ENCODE assay signal across 22 cellular contexts in the genomic region with DNA sequence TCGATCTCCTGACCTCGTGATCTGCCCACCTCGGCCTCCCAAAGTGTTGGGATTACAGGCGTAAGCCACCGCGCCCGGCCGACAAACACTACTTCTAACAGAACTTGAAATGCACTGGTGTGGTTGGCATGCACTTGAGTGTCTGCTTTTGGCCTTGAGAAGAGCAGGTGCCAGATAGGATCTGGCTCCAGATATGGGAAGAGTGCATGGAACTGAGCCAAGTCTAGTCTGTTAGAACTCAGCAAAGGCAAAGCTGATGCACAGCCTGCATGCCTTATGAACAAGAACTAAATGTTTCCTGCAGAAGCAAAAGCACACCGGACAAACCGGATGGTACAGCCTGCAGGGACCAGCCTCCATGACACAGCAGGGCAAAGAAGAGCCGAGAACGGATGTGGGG. TPM values are rescaled to one million over a fixed set of nuclear protein-coding genes. Genes with fewer than 3 reads are reported as not detected.
DNase-seq lines count a peak whose midpoint lies in the region; ATAC-seq and TF ChIP-seq lines count a peak whose summit lies in the region.
"Had no signal": no experiment of that assay in that cellular context is flagged by ENCODE, and none has a peak within 500 bp of the region (broad histone marks: within the 10 kb centered on the region; RNA-seq: fewer than 3 reads in every experiment).

No MANE protein-coding gene starts in this region.

- TF ChIP-seq CTCF in VCaP (conservative IDR thresholded peaks at IDR 0.05), result no peak
- TF ChIP-seq CTCF in type B pancreatic cell (conservative IDR thresholded peaks at IDR 0.05), result no peak
- no peak for TF ChIP-seq CTCF in GM10266 (IDR thresholded peaks at IDR 0.05; ENCODE audit: control insufficient read depth, insufficient read depth, low read depth, missing control alignments)

- H3K4me1 Mint-ChIP-seq in type B pancreatic cell (ENCODE audit: unreplicated experiment), result peaks cover 8% of the 10 kb centered on the region

- H3K36me3 Mint-ChIP-seq in type B pancreatic cell, result no peaks in the 10 kb centered on the region
- H3K36me3 Mint-ChIP-seq: immature natural killer cell had no signal

- peak overlapping the region; percentile 38; the same call in 1 of the 2 replicates for H3K27ac ChIP-seq in VCaP
- H3K27ac ChIP-seq: BLaER1, cardiac muscle cell, lower lobe of right lung, testis had no signal

- peak overlapping the region; percentile 44 for H3K4me3 Mint-ChIP-seq in type B pancreatic cell
- H3K4me3 Mint-ChIP-seq: GM23338, immature natural killer cell had no signal

- peaks cover 9% of the 10 kb centered on the region for H3K9me3 Mint-ChIP-seq in type B pancreatic cell
- H3K9me3 Mint-ChIP-seq: GM23338 had no signal

- DNase-seq in NCI-H1417 (lab: John Stamatoyannopoulos, UW) (peak in 2 of 3 experiments; percentile 19 to 84), NCI-H1417 treated with DMSO at 0.1 percent for 48 hours (lab: John Stamatoyannopoulos, UW) (no peak), NCI-H2171 (lab: John Stamatoyannopoulos, UW) (peak; percentile 2), type B pancreatic cell (ENCODE audit: extremely low spot score, unreplicated experiment) (no peak), GM10266 (ENCODE audit: extremely low spot score) (no peak)
- DNase-seq in activated T-cell treated with anti-CD3 and anti-CD28 coated beads, Interleukin-2, amount 50 U/mL, for 48 hours, result no peak
- DNase-seq: 8988T; glutamatergic neuron; immature natural killer cell; lower lobe of right lung; MV-4-11; occipital lobe; OCI-M1; retina; stimulated activated CD4-positive, alpha-beta T cell treated with anti-CD3 and anti-CD28 coated beads, Interleukin-12 subunit alpha, Interleukin-12 subunit beta, amount 100 ng/mL, for 4 hours; testis had no signal

- H3K27me3 Mint-ChIP-seq in type B pancreatic cell, result no peaks in the 10 kb centered on the region

- no peak for ATAC-seq in GM18517 (IDR thresholded peaks at IDR 0.05; ENCODE audit: unreplicated experiment)
- ATAC-seq: GM23338 had no signal

- H3K27ac Mint-ChIP-seq in type B pancreatic cell, result peak overlapping the region; percentile 77
- H3K27ac Mint-ChIP-seq: activated T-helper 2 cell treated with anti-CD3 and anti-CD28 coated beads, Interferon-gamma antibody, Interleukin-2, Interleukin-4, amounts not matched to agents 10 μg/mL and 5 μg/mL and 100 μg/mL, durations not matched to agents 14 hours and 24 hours and 36 hours; GM23338 had no signal

RNA-seq across cellular contexts. Expression of gene TBL1X, which starts 35.1 kb away (rescaled TPM):
- total RNA-seq in type B pancreatic cell (ENCODE audit: low replicate concordance), result 41.3 and 91.6 TPM in 2 replicates

Comparison
In these comparisons a context has a peak if more than half of its experiments do, and no peak if none do; other contexts are left out.
1. DNase-seq: peak in NCI-H1417 (2 of 3) and NCI-H2171 (single experiment); none in NCI-H1417 treated with DMSO at 0.1 percent for 48 hours (single experiment), type B pancreatic cell (single experiment), GM10266 (single experiment) and activated T-cell treated with anti-CD3 and anti-CD28 coated beads, Interleukin-2, amount 50 U/mL, for 48 hours (0 of 2).